In the genomic region with DNA sequence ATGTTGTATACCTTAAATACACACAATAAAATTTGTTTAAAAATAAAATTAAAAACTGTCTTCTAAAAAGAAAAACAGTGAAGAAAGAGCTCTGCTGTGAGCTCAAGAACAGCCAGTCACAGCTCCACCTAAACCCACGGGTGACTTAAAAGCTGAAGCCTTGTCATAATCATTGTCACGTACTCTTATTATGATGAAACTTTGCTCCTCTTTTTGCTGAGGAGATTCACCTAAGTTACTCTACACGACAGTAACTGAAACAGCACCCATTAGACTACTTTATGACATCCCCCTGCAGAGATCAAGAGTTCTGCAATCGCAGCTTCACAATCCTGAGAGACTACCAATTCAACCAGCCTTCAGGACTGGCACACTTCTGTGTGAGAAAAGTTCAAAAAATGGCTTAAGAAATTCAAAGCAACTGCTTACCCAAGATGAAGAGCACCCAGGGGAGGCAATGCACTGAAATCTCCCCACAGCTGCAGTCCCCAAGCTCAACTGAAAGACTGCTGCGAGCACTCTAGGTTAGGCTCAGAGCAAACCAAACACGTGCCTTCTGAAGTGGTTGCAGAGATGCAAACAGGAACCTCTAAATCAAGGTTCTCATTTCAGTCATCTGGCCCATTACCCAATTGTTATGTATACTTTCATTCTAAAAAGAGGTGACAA, we compare ENCODE assay signal across 9 cellular contexts. TPM values are rescaled to one million over a fixed set of nuclear protein-coding genes. Genes with fewer than 3 reads are reported as not detected.
DNase-seq lines count a peak whose midpoint lies in the region; ATAC-seq, FAIRE-seq and TF ChIP-seq lines count a peak whose summit lies in the region.
"Had no signal": no experiment of that assay in that cellular context is flagged by ENCODE, and none has a peak within 500 bp of the region (broad histone marks: within the 10 kb centered on the region; RNA-seq: fewer than 3 reads in every experiment).

A gene with protein sequence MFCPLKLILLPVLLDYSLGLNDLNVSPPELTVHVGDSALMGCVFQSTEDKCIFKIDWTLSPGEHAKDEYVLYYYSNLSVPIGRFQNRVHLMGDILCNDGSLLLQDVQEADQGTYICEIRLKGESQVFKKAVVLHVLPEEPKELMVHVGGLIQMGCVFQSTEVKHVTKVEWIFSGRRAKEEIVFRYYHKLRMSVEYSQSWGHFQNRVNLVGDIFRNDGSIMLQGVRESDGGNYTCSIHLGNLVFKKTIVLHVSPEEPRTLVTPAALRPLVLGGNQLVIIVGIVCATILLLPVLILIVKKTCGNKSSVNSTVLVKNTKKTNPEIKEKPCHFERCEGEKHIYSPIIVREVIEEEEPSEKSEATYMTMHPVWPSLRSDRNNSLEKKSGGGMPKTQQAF (minus strand): TSS at position 500 of the 669 bp plus-strand sequence. CDS start 10,145 bp downstream, outside the sequence.

- TF ChIP-seq CTCF in gastrocnemius medialis (IDR thresholded peaks at IDR 0.05 in 4 of 5, conservative IDR thresholded peaks at IDR 0.05 in 1 of 5), result no peak

- DNase-seq in CD8-positive, alpha-beta memory T cell, result peak; percentile 31 to 84 (median 75)
- DNase-seq in activated CD8-positive, alpha-beta memory T cell treated with anti-CD3 and anti-CD28 coated beads, Interleukin-2, amount 10 ng/mL, durations not matched to agents 7 days and 5 days, result peak; percentile 88
- no peak for DNase-seq in mucosa of gallbladder (ENCODE audit: low spot score)
- no peak for DNase-seq in globus pallidus (ENCODE audit: low spot score)
- DNase-seq in gastrocnemius medialis, result no peak
- no peak for DNase-seq in RCC 7860 (ENCODE audit: low spot score)
- DNase-seq in islet precursor cell, result no peak

- peak within 1 kb of the TSS; percentile 84 to 94 (median 90) for H3K4me3 Mint-ChIP-seq in CD8-positive, alpha-beta memory T cell
- peak within 1 kb of the TSS; percentile 85 for H3K4me3 Mint-ChIP-seq in activated CD8-positive, alpha-beta memory T cell treated with anti-CD3 and anti-CD28 coated beads, Interleukin-2, amount 10 ng/mL, durations not matched to agents 7 days and 5 days

- H3K4me3 ChIP-seq in CD8-positive, alpha-beta memory T cell (ENCODE audit: low read length), result peak within 1 kb of the TSS; percentile 76
- H3K4me3 ChIP-seq in gastrocnemius medialis, result no peak within 1 kb of the TSS

- CTCF ChIA-PET in CD8-positive, alpha-beta memory T cell (lab: Charles Lee), result interaction anchor here (0.7 to 5.4 kb wide), 13 partner anchors 9 to 129 kb away, joined by 3 to 19 read pairs (median 4); partner anchors contain the start of gene CD3D
- CTCF ChIA-PET in activated CD8-positive, alpha-beta memory T cell treated with anti-CD3 and anti-CD28 coated beads, Interleukin-2, amount 10 ng/mL, durations not matched to agents 7 days and 5 days (lab: Charles Lee), result interaction anchor here (0.6 to 4.6 kb wide), 13 partner anchors 9 to 129 kb away, joined by 3 to 48 read pairs (median 9); partner anchors contain the start of genes CD3D, CD3E and MPZL3

- H3K9me3 ChIP-seq in CD8-positive, alpha-beta memory T cell (ENCODE audit: low read length), result no peaks in the 10 kb centered on the region
- H3K9me3 ChIP-seq in gastrocnemius medialis, result no peaks in the 10 kb centered on the region

- TF ChIP-seq POLR2A in gastrocnemius medialis (IDR thresholded peaks at IDR 0.05), result no peak

- in situ Hi-C loops in gastrocnemius medialis (cut with MboI; ENCODE audit: low sequenced_read_pairs in 4 of 4), result no loop called here

- no peaks in the 10 kb centered on the region for H3K9me3 Mint-ChIP-seq in CD8-positive, alpha-beta memory T cell
- no peaks in the 10 kb centered on the region for H3K9me3 Mint-ChIP-seq in activated CD8-positive, alpha-beta memory T cell treated with anti-CD3 and anti-CD28 coated beads, Interleukin-2, amount 10 ng/mL, durations not matched to agents 7 days and 5 days (ENCODE audit: low read depth)

- H3K27me3 Mint-ChIP-seq in CD8-positive, alpha-beta memory T cell, result no peaks in the 10 kb centered on the region
- no peaks in the 10 kb centered on the region for H3K27me3 Mint-ChIP-seq in activated CD8-positive, alpha-beta memory T cell treated with anti-CD3 and anti-CD28 coated beads, Interleukin-2, amount 10 ng/mL, durations not matched to agents 7 days and 5 days

- intact Hi-C loops in gastrocnemius medialis (cut with DNase I; ENCODE audit: low total_unique reads), result no loop called here

- H3K27ac ChIP-seq in CD8-positive, alpha-beta memory T cell (ENCODE audit: low read depth, low read length), result peak within 1 kb of the TSS; percentile 61
- H3K27ac ChIP-seq in gastrocnemius medialis, result no peak within 1 kb of the TSS

- H3K36me3 ChIP-seq in CD8-positive, alpha-beta memory T cell (ENCODE audit: insufficient read depth, low read length), result no peaks in the 10 kb centered on the region
- no peaks in the 10 kb centered on the region for H3K36me3 ChIP-seq in gastrocnemius medialis

- POLR2A ChIA-PET in CD8-positive, alpha-beta memory T cell (lab: Charles Lee), result interaction anchor here (0.5 to 4.1 kb wide), 12 partner anchors 11 to 211 kb away, joined by 3 to 27 read pairs (median 4); partner anchors contain the start of genes CD3D, KMT2A, MPZL3 and UBE4A

- no peaks in the 10 kb centered on the region for H3K27me3 ChIP-seq in CD8-positive, alpha-beta memory T cell (ENCODE audit: insufficient read depth, low read length, poor library complexity, severe bottlenecking)
- peaks cover 0 to 6% (median 0%) of the 10 kb centered on the region in 3 donors for H3K27me3 ChIP-seq in gastrocnemius medialis

- H3K36me3 Mint-ChIP-seq in CD8-positive, alpha-beta memory T cell, result peaks cover 4 to 64% (median 5%) of the 10 kb centered on the region in 3 donors
- H3K36me3 Mint-ChIP-seq in activated CD8-positive, alpha-beta memory T cell treated with anti-CD3 and anti-CD28 coated beads, Interleukin-2, amount 10 ng/mL, durations not matched to agents 7 days and 5 days, result peaks cover 47% of the 10 kb centered on the region

- H3K4me1 ChIP-seq in CD8-positive, alpha-beta memory T cell (ENCODE audit: insufficient read depth, low read length), result peaks cover 86% of the 10 kb centered on the region
- no peaks in the 10 kb centered on the region for H3K4me1 ChIP-seq in gastrocnemius medialis

- H3K27ac Mint-ChIP-seq in CD8-positive, alpha-beta memory T cell, result peak within 1 kb of the TSS in 7 of 8 donors; percentile 76 to 96 (median 95)
- H3K27ac Mint-ChIP-seq in activated CD8-positive, alpha-beta memory T cell treated with anti-CD3 and anti-CD28 coated beads, Interleukin-2, amount 10 ng/mL, durations not matched to agents 7 days and 5 days, result peak within 1 kb of the TSS; percentile 97

- peaks cover 0 to 77% (median 43%) of the 10 kb centered on the region in 3 donors for H3K4me1 Mint-ChIP-seq in CD8-positive, alpha-beta memory T cell
- H3K4me1 Mint-ChIP-seq in activated CD8-positive, alpha-beta memory T cell treated with anti-CD3 and anti-CD28 coated beads, Interleukin-2, amount 10 ng/mL, durations not matched to agents 7 days and 5 days, result peaks cover 79% of the 10 kb centered on the region

- FAIRE-seq in RCC 7860 (lab: Jason Lieb, UNC), result no peak

- ATAC-seq in HG02981 (IDR thresholded peaks at IDR 0.05; ENCODE audit: unreplicated experiment), result peak; percentile 52
- ATAC-seq in activated CD8-positive, alpha-beta memory T cell treated with anti-CD3 and anti-CD28 coated beads, Interleukin-2, amount 10 ng/mL, durations not matched to agents 7 days and 5 days, result peak; percentile 66
- ATAC-seq in gastrocnemius medialis, result no peak

RNA-seq across cellular contexts. Expression of the gene that starts here (rescaled TPM):
- 100 to 1,000 TPM; 363 to 387 TPM for total RNA-seq in CD8-positive, alpha-beta memory T cell
- 210 TPM for polyA plus RNA-seq in CD8-positive, alpha-beta memory T cell
- 100 to 1,000 TPM; 139 to 142 TPM for total RNA-seq in activated CD8-positive, alpha-beta memory T cell treated with anti-CD3 and anti-CD28 coated beads, Interleukin-2, amount 10 ng/mL, durations not matched to agents 7 days and 5 days
- total RNA-seq in mucosa of gallbladder, result 12.9 TPM
- 1 to 10 TPM in 1 of 4 donors, under 1 TPM in 2, not detected in 1; 0.82 to 1.2 (median 0.91) TPM for total RNA-seq in gastrocnemius medialis
- total RNA-seq: NCI-H460 had no signal

Comparison
In these comparisons a context has a peak if more than half of its experiments do, and no peak if none do; other contexts are left out.
1. RNA of the gene that starts here (total RNA-seq): 363 to 387 TPM in CD8-positive, alpha-beta memory T cell and 139 to 142 TPM in activated CD8-positive, alpha-beta memory T cell treated with anti-CD3 and anti-CD28 coated beads, Interleukin-2, amount 10 ng/mL, durations not matched to agents 7 days and 5 days; 12.9 TPM in mucosa of gallbladder (single experiment) and 0.82 to 1.2 TPM in gastrocnemius medialis; every median in the first group is over 10 times any median in the second.
2. DNase-seq: peak in CD8-positive, alpha-beta memory T cell (5 of 5) and activated CD8-positive, alpha-beta memory T cell treated with anti-CD3 and anti-CD28 coated beads, Interleukin-2, amount 10 ng/mL, durations not matched to agents 7 days and 5 days (single experiment); none in mucosa of gallbladder (single experiment), globus pallidus (single experiment), gastrocnemius medialis (0 of 2), RCC 7860 (single experiment) and islet precursor cell (single experiment).
3. ATAC-seq: peak in HG02981 (single experiment) and activated CD8-positive, alpha-beta memory T cell treated with anti-CD3 and anti-CD28 coated beads, Interleukin-2, amount 10 ng/mL, durations not matched to agents 7 days and 5 days (single experiment); none in gastrocnemius medialis (0 of 2).